Comparison of ENCODE assay signal across 23 cellular contexts in the genomic region with DNA sequence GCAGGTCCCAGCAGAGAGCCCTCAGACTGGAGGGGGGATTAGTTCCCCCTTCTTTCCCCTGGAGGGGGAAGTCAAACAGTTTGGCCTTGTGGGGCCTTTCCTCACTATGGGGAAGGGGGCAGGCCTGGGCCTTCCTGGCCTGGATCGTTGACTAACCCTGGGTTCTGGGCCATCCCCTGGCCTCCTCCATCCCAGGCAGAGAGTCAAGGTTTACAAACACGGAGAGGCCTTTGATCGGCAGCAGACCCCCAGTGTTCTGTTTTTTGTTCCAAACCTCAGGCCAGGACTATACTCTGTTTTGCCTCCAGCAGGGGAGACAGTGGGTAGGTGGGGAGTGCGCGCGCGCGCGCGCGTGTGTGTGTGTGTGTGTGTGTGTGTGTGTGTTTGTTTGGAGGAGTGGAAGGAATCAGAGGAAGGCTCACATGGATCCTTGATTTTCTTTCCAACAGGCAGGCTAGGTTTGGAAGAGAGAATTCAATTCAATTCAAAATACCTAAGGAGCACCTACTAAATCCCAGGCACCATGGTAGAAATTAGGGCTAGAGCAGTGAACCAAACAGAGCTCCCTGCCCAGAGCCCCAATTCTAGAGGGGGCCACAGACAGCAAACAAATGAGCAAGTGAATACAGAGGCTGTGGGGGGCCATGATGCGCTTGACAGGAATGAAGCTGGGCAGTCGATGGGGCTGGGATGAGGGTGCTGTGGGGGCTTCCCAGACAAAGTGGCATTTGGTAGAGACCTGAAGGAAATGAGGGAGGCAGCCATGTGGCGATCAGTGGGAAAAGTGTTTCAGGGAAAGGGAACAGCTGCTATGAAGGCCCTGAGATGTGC. TPM values are rescaled to one million over a fixed set of nuclear protein-coding genes. Genes with fewer than 3 reads are reported as not detected.
DNase-seq lines count a peak whose midpoint lies in the region; ATAC-seq and TF ChIP-seq lines count a peak whose summit lies in the region.
"Had no signal": no experiment of that assay in that cellular context is flagged by ENCODE, and none has a peak within 500 bp of the region (broad histone marks: within the 10 kb centered on the region; RNA-seq: fewer than 3 reads in every experiment).

No MANE protein-coding gene starts in this region.

- no peak for TF ChIP-seq POLR2A in tibial nerve (IDR thresholded peaks at IDR 0.05)

- H3K27ac Mint-ChIP-seq in activated CD8-positive, alpha-beta memory T cell treated with anti-CD3 and anti-CD28 coated beads, Interleukin-2, amount 10 ng/mL, durations not matched to agents 7 days and 5 days: no peak overlapping the region
- H3K27ac Mint-ChIP-seq: activated naive CD8-positive, alpha-beta T cell treated with anti-CD3 and anti-CD28 coated beads, Interleukin-2, amount 10 ng/mL, durations not matched to agents 7 days and 5 days had no signal

- H3K9me3 Mint-ChIP-seq in activated CD8-positive, alpha-beta memory T cell treated with anti-CD3 and anti-CD28 coated beads, Interleukin-2, amount 10 ng/mL, durations not matched to agents 7 days and 5 days (ENCODE audit: low read depth): peaks cover 5% of the 10 kb centered on the region

- H3K27me3 ChIP-seq in iPS-20b (ENCODE audit: insufficient read depth, low read length) (no peaks in the 10 kb centered on the region), tibial nerve (no peaks in the 10 kb centered on the region)
- H3K27me3 ChIP-seq: brain microvascular endothelial cell, esophagus squamous epithelium, gastroesophageal sphincter, stomach had no signal

- no peaks in the 10 kb centered on the region for H3K36me3 Mint-ChIP-seq in activated CD8-positive, alpha-beta memory T cell treated with anti-CD3 and anti-CD28 coated beads, Interleukin-2, amount 10 ng/mL, durations not matched to agents 7 days and 5 days
- H3K36me3 Mint-ChIP-seq: activated naive CD8-positive, alpha-beta T cell treated with anti-CD3 and anti-CD28 coated beads, Interleukin-2, amount 10 ng/mL, durations not matched to agents 7 days and 5 days had no signal

- H3K36me3 ChIP-seq in iPS-20b (ENCODE audit: insufficient read depth, low read depth, low read length) (0 out of 2 replicates have a peak, but pooled peaks cover 4% of the 10 kb centered on the region), tibial nerve (peaks cover 0 to 20% (median 0%) of the 10 kb centered on the region in 3 donors)
- H3K36me3 ChIP-seq: brain microvascular endothelial cell, esophagus squamous epithelium, gastroesophageal sphincter, stomach had no signal

- no peak for TF ChIP-seq EP300 in tibial nerve (IDR thresholded peaks at IDR 0.05)

- no peak overlapping the region for H3K4me3 Mint-ChIP-seq in activated CD8-positive, alpha-beta memory T cell treated with anti-CD3 and anti-CD28 coated beads, Interleukin-2, amount 10 ng/mL, durations not matched to agents 7 days and 5 days
- H3K4me3 Mint-ChIP-seq: activated naive CD8-positive, alpha-beta T cell treated with anti-CD3 and anti-CD28 coated beads, Interleukin-2, amount 10 ng/mL, durations not matched to agents 7 days and 5 days had no signal

- 37 to 42% methylated on average over 14 of the region's 14 CpGs for WGBS in tibial nerve, 2 donors

- no peaks in the 10 kb centered on the region for H3K4me1 Mint-ChIP-seq in activated CD8-positive, alpha-beta memory T cell treated with anti-CD3 and anti-CD28 coated beads, Interleukin-2, amount 10 ng/mL, durations not matched to agents 7 days and 5 days
- H3K4me1 Mint-ChIP-seq: activated naive CD8-positive, alpha-beta T cell treated with anti-CD3 and anti-CD28 coated beads, Interleukin-2, amount 10 ng/mL, durations not matched to agents 7 days and 5 days had no signal

- H3K4me1 ChIP-seq in iPS-20b (ENCODE audit: insufficient read depth, low read length): peaks cover 2% of the 10 kb centered on the region; the same call in 1 of the 2 replicates
- peaks cover 0 to 9% (median 0%) of the 10 kb centered on the region in 4 donors for H3K4me1 ChIP-seq in tibial nerve
- H3K4me1 ChIP-seq: esophagus squamous epithelium, gastroesophageal sphincter, stomach had no signal

- no peak for ATAC-seq in activated CD8-positive, alpha-beta memory T cell treated with anti-CD3 and anti-CD28 coated beads, Interleukin-2, amount 10 ng/mL, durations not matched to agents 7 days and 5 days
- no peak for ATAC-seq in GM19324 (IDR thresholded peaks at IDR 0.05; ENCODE audit: low FRiP score, unreplicated experiment)
- ATAC-seq: gastroesophageal sphincter, HCT116 had no signal

- TF ChIP-seq CTCF in tibial nerve (IDR thresholded peaks at IDR 0.05): no peak

- CTCF ChIA-PET in activated CD8-positive, alpha-beta memory T cell treated with anti-CD3 and anti-CD28 coated beads, Interleukin-2, amount 10 ng/mL, durations not matched to agents 7 days and 5 days (lab: Charles Lee): no interaction called here

- peak; percentile 23 for DNase-seq in activated CD8-positive, alpha-beta memory T cell treated with anti-CD3 and anti-CD28 coated beads, Interleukin-2, amount 10 ng/mL, durations not matched to agents 7 days and 5 days
- DNase-seq in activated CD8-positive, alpha-beta memory T cell treated with anti-CD3 and anti-CD28 coated beads, Interleukin-2, amount 50 U/mL, for 4 hours: no peak
- no peak for DNase-seq in tibial nerve (ENCODE audit: low spot score in 2 of 2)
- no peak for DNase-seq in NCI-H2029 treated with DMSO at 0.1 percent for 48 hours (lab: John Stamatoyannopoulos, UW)
- DNase-seq: 8988T; activated CD4-positive, alpha-beta T cell treated with anti-CD3 and anti-CD28 coated beads, Interleukin-2, amount 50 U/mL, for 1 hour; activated effector memory CD4-positive, alpha-beta T cell treated with Interleukin-2 at 50 U/mL for 16 hours; activated naive CD8-positive, alpha-beta T cell treated with anti-CD3 and anti-CD28 coated beads, Interleukin-2, amount 10 ng/mL, durations not matched to agents 7 days and 5 days; brain microvascular endothelial cell; esophagus squamous epithelium; GDM1; MV-4-11; NCI-H187; NCI-H69; occipital lobe; stomach; trophoblast cell had no signal

- H3K27ac ChIP-seq in iPS-20b (ENCODE audit: low read length): no peak overlapping the region
- H3K27ac ChIP-seq in tibial nerve: peak overlapping the region in 3 of 4 donors; percentile 36 to 50 (median 48)
- H3K27ac ChIP-seq: brain microvascular endothelial cell, esophagus squamous epithelium, gastroesophageal sphincter, stomach, VCaP had no signal

- peak overlapping the region; percentile 0; the same call in 1 of the 2 replicates for H3K9ac ChIP-seq in iPS-20b (ENCODE audit: low read depth, low read length)

- H3K27me3 Mint-ChIP-seq in activated CD8-positive, alpha-beta memory T cell treated with anti-CD3 and anti-CD28 coated beads, Interleukin-2, amount 10 ng/mL, durations not matched to agents 7 days and 5 days: peaks cover 3% of the 10 kb centered on the region

- H3K9me3 ChIP-seq in iPS-20b (ENCODE audit: insufficient read depth, low read depth, low read length) (no peaks in the 10 kb centered on the region; the same call in 1 of the 2 replicates), tibial nerve (peaks cover 0 to 37% (median 0%) of the 10 kb centered on the region in 4 donors)

- no peak overlapping the region for H3K4me3 ChIP-seq in iPS-20b (ENCODE audit: low read length)
- H3K4me3 ChIP-seq in tibial nerve: no peak overlapping the region
- H3K4me3 ChIP-seq: esophagus squamous epithelium, gastroesophageal sphincter, stomach had no signal

RNA-seq across cellular contexts. Expression of gene TP53RK, which starts 14.8 kb away (rescaled TPM):
- total RNA-seq in activated CD8-positive, alpha-beta memory T cell treated with anti-CD3 and anti-CD28 coated beads, Interleukin-2, amount 10 ng/mL, durations not matched to agents 7 days and 5 days: 10 to 100 TPM; 14.8 to 20.9 TPM
- 10 to 100 TPM; 16.8 to 24.5 (median 21.9) TPM for total RNA-seq in tibial nerve

RNA-seq across cellular contexts. Expression of gene SLC13A3, which starts 23.2 kb away (rescaled TPM):
- total RNA-seq in activated CD8-positive, alpha-beta memory T cell treated with anti-CD3 and anti-CD28 coated beads, Interleukin-2, amount 10 ng/mL, durations not matched to agents 7 days and 5 days: under 1 TPM in 1 of 2 experiments, not detected in 1; 0.19 TPM
- 10 to 100 TPM in 2 of 4 donors, 1 to 10 TPM in 2; 5.7 to 11.6 (median 9.3) TPM for total RNA-seq in tibial nerve
- total RNA-seq: T-helper 2 cell treated with Interferon-gamma antibody and Interleukin-4, amounts not matched to agents 100 ng/mL and 5 ng/mL, for 36 hours had no signal

RNA-seq across cellular contexts. Expression of gene SLC2A10, which starts 35.0 kb away (rescaled TPM):
- not detected for total RNA-seq in activated CD8-positive, alpha-beta memory T cell treated with anti-CD3 and anti-CD28 coated beads, Interleukin-2, amount 10 ng/mL, durations not matched to agents 7 days and 5 days
- total RNA-seq in tibial nerve: 10 to 100 TPM; 20.8 to 31.5 (median 27.3) TPM
- total RNA-seq: activated naive CD8-positive, alpha-beta T cell treated with anti-CD3 and anti-CD28 coated beads, Interleukin-2, amount 10 ng/mL, durations not matched to agents 7 days and 5 days; T-helper 2 cell treated with Interferon-gamma antibody and Interleukin-4, amounts not matched to agents 100 ng/mL and 5 ng/mL, for 36 hours had no signal

Comparison
In these comparisons a context has a peak if more than half of its experiments do, and no peak if none do; other contexts are left out.
1. RNA of gene SLC13A3, which starts 23.2 kb away (total RNA-seq): 5.7 to 11.6 TPM in tibial nerve; 0.19 TPM in activated CD8-positive, alpha-beta memory T cell treated with anti-CD3 and anti-CD28 coated beads, Interleukin-2, amount 10 ng/mL, durations not matched to agents 7 days and 5 days; every median in the first group is over 4 times any median in the second.
2. RNA of gene SLC2A10, which starts 35.0 kb away (total RNA-seq): 20.8 to 31.5 TPM in tibial nerve; not detected in activated CD8-positive, alpha-beta memory T cell treated with anti-CD3 and anti-CD28 coated beads, Interleukin-2, amount 10 ng/mL, durations not matched to agents 7 days and 5 days; every median in the first group is over 10 times any median in the second.